ENCODE assay signal across 1 cellular context in genomic region chr22:20245577-20246367, GRCh38.
TF ChIP-seq lines count a peak whose summit lies in the region.

No MANE protein-coding gene starts in this region.

TF ChIP-seq in K562, 482 proteins besides CTCF, POLR2A, EP300 and RAD21:
- TF ChIP-seq RREB1 (CRISPR knock-in tag; IDR thresholded peaks at IDR 0.05): 0 out of 2 replicates have a peak, but pooled peaks have one; percentile 37
- 0 out of 2 replicates have a peak, but pooled peaks have one; percentile 3 for TF ChIP-seq SMC3 (conservative IDR thresholded peaks at IDR 0.05; ENCODE audit: insufficient read depth, low read depth, low read length)
- TF ChIP-seq U2AF1 (optimal IDR thresholded peaks at IDR 0.05; ENCODE audit: low read depth, low read length): no peak
- TF ChIP-seq ZNF165 (CRISPR knock-in tag; IDR thresholded peaks at IDR 0.05; ENCODE audit: borderline replicate concordance): peak; percentile 26; the same call in 1 of the 2 replicates
- 0 out of 4 replicates have a peak, but pooled peaks of 1 of the 2 experiments have one; percentile 26 for TF ChIP-seq UBTF (IDR thresholded peaks at IDR 0.05; ENCODE audit: borderline replicate concordance in 1 of 2, low read depth in 2 of 2, low read length in 2 of 2)
- TF ChIP-seq EHMT2 (IDR thresholded peaks at IDR 0.05): 0 out of 2 replicates have a peak, but pooled peaks have one; percentile 23
- TF ChIP-seq SMARCE1 (IDR thresholded peaks at IDR 0.05): no peak
- 0 out of 2 replicates have a peak, but pooled peaks have one; percentile 30 for TF ChIP-seq SMARCA5 (IDR thresholded peaks at IDR 0.05)
- TF ChIP-seq ZBTB26 (CRISPR knock-in tag; IDR thresholded peaks at IDR 0.05): 0 out of 2 replicates have a peak, but pooled peaks have one; percentile 41
- 0 out of 2 replicates have a peak, but pooled peaks have one; percentile 11 for TF ChIP-seq MYNN (IDR thresholded peaks at IDR 0.05)
- TF ChIP-seq MYNN (CRISPR knock-in tag; IDR thresholded peaks at IDR 0.05): no peak
- TF ChIP-seq OTX1 (CRISPR knock-in tag; IDR thresholded peaks at IDR 0.05): 0 out of 2 replicates have a peak, but pooled peaks have one; percentile 46
- no peak for TF ChIP-seq KLF16 (IDR thresholded peaks at IDR 0.05)
- TF ChIP-seq FOXO4 (CRISPR knock-in tag; IDR thresholded peaks at IDR 0.05): peak; percentile 43; the same call in 1 of the 2 replicates
- 0 out of 2 replicates have a peak, but pooled peaks have one; percentile 35 for TF ChIP-seq ZNF133 (CRISPR knock-in tag; IDR thresholded peaks at IDR 0.05)
- TF ChIP-seq THRB (CRISPR knock-in tag; conservative IDR thresholded peaks at IDR 0.05): 0 out of 2 replicates have a peak, but pooled peaks have one; percentile 30
- TF ChIP-seq ATF3 (IDR thresholded peaks at IDR 0.05): no peak
- no peak for TF ChIP-seq ATF3 (CRISPR knock-in tag; conservative IDR thresholded peaks at IDR 0.05)
- no peak for TF ChIP-seq PBX2 (CRISPR knock-in tag; IDR thresholded peaks at IDR 0.05; ENCODE audit: low read depth)
- no peak for TF ChIP-seq PBX2 (tag; conservative IDR thresholded peaks at IDR 0.05; ENCODE audit: low read depth)
- peak; percentile 27; the same call in 1 of the 2 replicates for TF ChIP-seq ELF4 (CRISPR knock-in tag; IDR thresholded peaks at IDR 0.05)
- TF ChIP-seq ID3 (CRISPR knock-in tag; IDR thresholded peaks at IDR 0.05): no peak
- TF ChIP-seq ID3 (tag; IDR thresholded peaks at IDR 0.05): 0 out of 2 replicates have a peak, but pooled peaks have one; percentile 42
